ENCODE assay signal across 13 cellular contexts in genomic region chr18:21660078-21660477, GRCh38.
"Had no signal": no experiment of that assay in that cellular context is flagged by ENCODE, and none has a peak within 500 bp of the region (broad histone marks: within the 10 kb centered on the region; RNA-seq: fewer than 3 reads in every experiment).

No MANE protein-coding gene starts in this region.

- DNase-seq: activated CD4-positive, alpha-beta T cell treated with anti-CD3 and anti-CD28 coated beads, Interleukin-2, amount 50 U/mL, for 4 hours; activated CD4-positive, CD25-positive, alpha-beta regulatory T cell; activated T-cell treated with anti-CD3 and anti-CD28 coated beads, Interleukin-2, amount 50 U/mL, for 48 hours; adrenal gland; foreskin melanocyte; kidney glomerular epithelial cell; mesenchymal stem cell; natural killer cell; retina; stimulated activated CD4-positive, alpha-beta T cell treated with anti-CD3 and anti-CD28 coated beads, Interleukin-2, amount 100 ng/mL, for 48 hours; stimulated activated naive CD4-positive, alpha-beta T cell; transverse colon had no signal

- H3K4me1 Mint-ChIP-seq: natural killer cell had no signal

- H3K9me3 Mint-ChIP-seq: natural killer cell; T-helper 2 cell treated with Interferon-gamma antibody and Interleukin-4, amounts not matched to agents 5 μg/mL and 100 μg/mL, for 36 hours had no signal

- H3K4me3 Mint-ChIP-seq: natural killer cell; T-helper 2 cell treated with Interferon-gamma antibody and Interleukin-4, amounts not matched to agents 5 μg/mL and 100 μg/mL, for 36 hours had no signal

- H3K36me3 Mint-ChIP-seq: natural killer cell had no signal

- H3K27ac Mint-ChIP-seq: T-helper 2 cell treated with Interferon-gamma antibody and Interleukin-4, amounts not matched to agents 5 μg/mL and 100 μg/mL, for 36 hours had no signal

- ATAC-seq: natural killer cell had no signal
